8 cellular contexts compared by ENCODE assay signal in the genomic region with DNA sequence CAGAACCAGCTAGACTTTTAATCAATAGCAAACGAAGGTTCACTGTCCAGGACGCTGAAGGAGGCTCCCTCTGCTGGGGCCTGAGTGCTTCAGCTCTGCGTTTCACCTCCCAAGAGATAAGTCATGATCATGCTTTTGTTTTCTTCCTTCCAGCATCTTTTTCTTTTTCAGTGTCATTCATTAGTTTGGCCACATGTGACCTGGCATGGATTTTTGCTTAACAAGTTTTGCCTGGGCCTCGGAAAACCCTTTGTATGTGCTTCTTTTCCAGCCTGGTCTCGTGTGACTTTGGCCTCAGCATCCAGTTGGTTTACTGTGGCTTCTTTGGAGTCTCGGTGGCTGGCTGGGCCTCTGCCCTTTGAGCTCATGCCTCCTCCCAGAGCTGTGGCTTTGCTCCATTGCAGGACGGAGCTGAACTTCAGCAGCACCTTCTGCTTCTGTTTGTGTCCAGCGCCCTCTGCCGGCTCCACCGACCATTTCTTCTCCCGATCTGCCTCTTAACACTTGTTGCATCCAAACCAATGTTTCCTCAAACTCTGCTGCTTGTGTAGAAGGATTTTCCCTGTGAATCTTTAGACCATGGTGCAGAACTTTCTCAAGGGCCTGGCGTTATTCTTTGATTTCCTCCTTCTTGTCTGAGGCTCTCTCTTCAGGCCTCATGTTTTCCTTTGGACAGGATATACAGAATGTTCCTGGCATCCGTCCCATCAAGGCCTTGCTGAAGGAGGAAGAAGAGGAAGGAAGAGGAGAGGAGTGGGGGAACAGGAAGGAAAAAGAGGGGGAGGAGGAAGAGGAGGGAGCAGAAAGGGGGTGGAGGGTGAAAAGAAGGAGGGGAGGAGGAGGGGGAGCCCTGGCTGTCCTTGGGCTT. TPM values are rescaled to one million over a fixed set of nuclear protein-coding genes. Genes with fewer than 3 reads are reported as not detected.
DNase-seq lines count a peak whose midpoint lies in the region; ATAC-seq and TF ChIP-seq lines count a peak whose summit lies in the region.

No MANE protein-coding gene starts in this region.

- H3K9me3 Mint-ChIP-seq in activated B cell treated with CpG ODN at 0.5 μM for 24 hours, result no peaks in the 10 kb centered on the region

- no peak overlapping the region for H3K27ac ChIP-seq in AG04450 (ENCODE audit: low read depth, low read length)

- H3K36me3 Mint-ChIP-seq in activated B cell treated with CpG ODN at 0.5 μM for 24 hours (ENCODE audit: low read depth), result peaks cover 56% of the 10 kb centered on the region

- POLR2A ChIA-PET in AG04450 (lab: Yijun Ruan, JAX), result interaction anchor here (0.6 to 1.1 kb wide), 3 partner anchors 27 to 405 kb away, joined by 3 to 4 read pairs (median 3); partner anchors contain the start of gene SCLY
- POLR2A ChIA-PET in activated B cell treated with CpG ODN at 0.5 μM for 24 hours (lab: Charles Lee), result interaction anchor here (1.1 kb wide), 1 partner anchor 103 kb away, joined by 3 read pairs; no protein-coding TSS in a partner anchor

- H3K4me3 Mint-ChIP-seq in activated B cell treated with CpG ODN at 0.5 μM for 24 hours, result no peak overlapping the region

- H3K27me3 Mint-ChIP-seq in activated B cell treated with CpG ODN at 0.5 μM for 24 hours, result no peaks in the 10 kb centered on the region

- no peaks in the 10 kb centered on the region for H3K9me3 ChIP-seq in AG04450 (ENCODE audit: control insufficient read depth, insufficient read depth, low read length)

- ATAC-seq in activated B cell treated with CpG ODN at 0.5 μM for 24 hours (ENCODE audit: low read depth) (peak; percentile 57), HG03354 (IDR thresholded peaks at IDR 0.05; ENCODE audit: poor library complexity, severe bottlenecking, unreplicated experiment) (no peak)

- no peaks in the 10 kb centered on the region for H3K27me3 ChIP-seq in AG04450 (ENCODE audit: control insufficient read depth, insufficient read depth, low read length)

- DNase-seq in AG04450 (ENCODE audit: low read depth, low spot score) (peak; percentile 88), GM19238 (ENCODE audit: insufficient read length, low spot score) (peak; percentile 63), NCI-H2196 treated with DMSO at 0.1 percent for 48 hours (lab: John Stamatoyannopoulos, UW; ENCODE audit: unreplicated experiment) (peak; percentile 68), activated B cell treated with CpG ODN at 0.5 μM for 24 hours (peak; percentile 53), cerebellar cortex (ENCODE audit: low spot score) (peak; percentile 93), kidney glomerular epithelial cell (lab: John Stamatoyannopoulos, UW) (peak; percentile 86)
- DNase-seq in stimulated activated CD4-positive, alpha-beta T cell treated with anti-CD3 and anti-CD28 coated beads, Interleukin-1b, Interleukin-23, amount 100 ng/mL, for 1 hour (ENCODE audit: low read depth in 2 of 2), result peak; percentile 46 to 54

- peak; percentile 83 for TF ChIP-seq CTCF in AG04450 (IDR thresholded peaks at IDR 0.05; ENCODE audit: low read depth, low read length)
- peak; percentile 54 for TF ChIP-seq CTCF in activated B cell treated with CpG ODN at 0.5 μM for 24 hours (IDR thresholded peaks at IDR 0.05)

- no peak overlapping the region for H3K27ac Mint-ChIP-seq in activated B cell treated with CpG ODN at 0.5 μM for 24 hours

- intact Hi-C loops in activated B cell treated with CpG ODN at 0.5 μM for 24 hours (cut with micrococcal nuclease), result loop anchor here (1.0 to 10.0 kb wide), 8 partner anchors 25 to 590 kb away; partner anchors contain the start of gene PER2

- CTCF ChIA-PET in AG04450 (lab: Charles Lee) (interaction anchor here (0.6 to 3.5 kb wide), 58 partner anchors 9 to 518 kb away, joined by 3 to 50 read pairs (median 4); partner anchors contain the start of genes RAMP1 and SCLY), activated B cell treated with CpG ODN at 0.5 μM for 24 hours (lab: Charles Lee) (interaction anchor here (0.8 to 2.0 kb wide), 14 partner anchors 9 to 751 kb away, joined by 3 to 19 read pairs (median 4); no protein-coding TSS in a partner anchor)

- no peak overlapping the region for H3K4me3 ChIP-seq in AG04450 (ENCODE audit: low read depth, low read length)

- peaks cover 3% of the 10 kb centered on the region for H3K4me1 Mint-ChIP-seq in activated B cell treated with CpG ODN at 0.5 μM for 24 hours

RNA-seq across cellular contexts. Expression of gene HES6, which starts 23.6 kb away (rescaled TPM):
- polyA plus RNA-seq in AG04450 (2011; rRNA removed), result 2.9 and 3.9 TPM in 2 replicates
- 0.26 and 1.1 TPM in 2 replicates for polyA minus RNA-seq in AG04450 (2011; rRNA and poly(A)+ RNA removed)
- total RNA-seq in activated B cell treated with CpG ODN at 0.5 μM for 24 hours, result 4.4 and 5.0 TPM in 2 replicates

RNA-seq across cellular contexts. Expression of gene PER2, which starts 25.0 kb away (rescaled TPM):
- polyA plus RNA-seq in AG04450 (2011; rRNA removed), result 1.7 and 1.9 TPM in 2 replicates
- polyA minus RNA-seq in AG04450 (2011; rRNA and poly(A)+ RNA removed), result 8.0 and 8.9 TPM in 2 replicates
- total RNA-seq in activated B cell treated with CpG ODN at 0.5 μM for 24 hours, result 15.8 and 16.6 TPM in 2 replicates

RNA-seq across cellular contexts. Expression of gene TRAF3IP1, which starts 56.9 kb away (rescaled TPM):
- 5.9 and 7.3 TPM in 2 replicates for polyA plus RNA-seq in AG04450 (2011; rRNA removed)
- polyA minus RNA-seq in AG04450 (2011; rRNA and poly(A)+ RNA removed), result 9.5 and 10.5 TPM in 2 replicates
- 9.5 and 9.9 TPM in 2 replicates for total RNA-seq in activated B cell treated with CpG ODN at 0.5 μM for 24 hours

RNA-seq across cellular contexts. Expression of gene ILKAP, which starts 59.9 kb away (rescaled TPM):
- 29.4 and 34.9 TPM in 2 replicates for polyA plus RNA-seq in AG04450 (2011; rRNA removed)
- polyA minus RNA-seq in AG04450 (2011; rRNA and poly(A)+ RNA removed), result 21.9 and 23.3 TPM in 2 replicates
- total RNA-seq in activated B cell treated with CpG ODN at 0.5 μM for 24 hours, result 64.4 and 77.3 TPM in 2 replicates
